ENCODE assay signal across 10 cellular contexts in the genomic region with DNA sequence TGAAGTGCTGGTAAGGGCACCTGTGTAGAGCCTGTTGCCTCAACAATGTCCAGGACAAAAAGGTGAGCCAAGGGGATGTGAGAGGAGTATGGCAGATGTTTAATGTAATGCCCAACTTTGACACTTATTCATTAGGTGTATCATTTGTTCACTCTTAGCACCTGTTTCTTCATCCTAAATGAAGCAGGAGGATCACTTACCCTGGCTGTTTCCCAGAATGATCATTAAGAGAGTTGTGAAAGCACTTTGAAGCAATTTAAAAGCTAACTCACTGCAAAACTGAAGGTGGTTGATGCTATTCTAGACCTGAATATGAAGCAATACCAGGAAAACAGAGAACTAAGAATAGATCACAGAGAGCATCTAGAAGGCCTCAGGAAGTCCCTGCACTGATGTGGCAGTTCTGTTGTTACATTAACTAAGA. TPM values are rescaled to one million over a fixed set of nuclear protein-coding genes. Genes with fewer than 3 reads are reported as not detected.
A peak's percentile ranks its signal among the peaks of the same experiment; 100 is the strongest.
DNase-seq lines count a peak whose midpoint lies in the region; ATAC-seq and TF ChIP-seq lines count a peak whose summit lies in the region.
"Had no signal": no experiment of that assay in that cellular context is flagged by ENCODE, and none has a peak within 500 bp of the region (broad histone marks: within the 10 kb centered on the region; RNA-seq: fewer than 3 reads in every experiment).

No MANE protein-coding gene starts in this region.

- TF ChIP-seq CTCF in left lung (IDR thresholded peaks at IDR 0.05), result no peak

- no peaks in the 10 kb centered on the region for H3K36me3 ChIP-seq in left lung

- H3K9me3 ChIP-seq in left lung, result no peaks in the 10 kb centered on the region
- H3K9me3 ChIP-seq: SK-N-SH had no signal

- H3K4me3 ChIP-seq in left lung, result no peak overlapping the region

- intact Hi-C loops in left lung (cut with DNase I), result no loop called here

- H3K4me1 ChIP-seq in left lung, result peaks cover 0 to 20% of the 10 kb centered on the region in 2 donors

- ATAC-seq in GM18861 (IDR thresholded peaks at IDR 0.05; ENCODE audit: unreplicated experiment) (peak; percentile 74), GM21619 (IDR thresholded peaks at IDR 0.05; ENCODE audit: unreplicated experiment) (peak; percentile 87), HG03571 (IDR thresholded peaks at IDR 0.05; ENCODE audit: unreplicated experiment) (peak; percentile 81), left lung (peak; percentile 36)

- DNase-seq in left lung, result no peak
- no peak for DNase-seq in NK-92 (lab: John Stamatoyannopoulos, UW; ENCODE audit: unreplicated experiment)
- DNase-seq in mesenteric fat pad (ENCODE audit: low spot score), result no peak
- DNase-seq in NCI-H1048 (lab: John Stamatoyannopoulos, UW), result no peak
- DNase-seq: islet precursor cell; SK-N-SH; stimulated activated CD4-positive, alpha-beta T cell treated with anti-CD3 and anti-CD28 coated beads, Interleukin-4, amount 100 ng/mL, for 4 hours had no signal

- no peaks in the 10 kb centered on the region for H3K27me3 ChIP-seq in left lung

- H3K27ac ChIP-seq in left lung, result no peak overlapping the region

RNA-seq across cellular contexts. Expression of a gene that starts 3.4 kb away (rescaled TPM):
- total RNA-seq in left lung (1 to 10 TPM; 1.5 to 2.5 TPM), mesenteric fat pad (0.32 TPM)

Comparison
In these comparisons a context has a peak if more than half of its experiments do, and no peak if none do; other contexts are left out.
1. ATAC-seq: peak in every context shown above with its lines; median percentile 87 in GM21619; 81 in HG03571; 74 in GM18861; 36 in left lung.